In the genomic region with DNA sequence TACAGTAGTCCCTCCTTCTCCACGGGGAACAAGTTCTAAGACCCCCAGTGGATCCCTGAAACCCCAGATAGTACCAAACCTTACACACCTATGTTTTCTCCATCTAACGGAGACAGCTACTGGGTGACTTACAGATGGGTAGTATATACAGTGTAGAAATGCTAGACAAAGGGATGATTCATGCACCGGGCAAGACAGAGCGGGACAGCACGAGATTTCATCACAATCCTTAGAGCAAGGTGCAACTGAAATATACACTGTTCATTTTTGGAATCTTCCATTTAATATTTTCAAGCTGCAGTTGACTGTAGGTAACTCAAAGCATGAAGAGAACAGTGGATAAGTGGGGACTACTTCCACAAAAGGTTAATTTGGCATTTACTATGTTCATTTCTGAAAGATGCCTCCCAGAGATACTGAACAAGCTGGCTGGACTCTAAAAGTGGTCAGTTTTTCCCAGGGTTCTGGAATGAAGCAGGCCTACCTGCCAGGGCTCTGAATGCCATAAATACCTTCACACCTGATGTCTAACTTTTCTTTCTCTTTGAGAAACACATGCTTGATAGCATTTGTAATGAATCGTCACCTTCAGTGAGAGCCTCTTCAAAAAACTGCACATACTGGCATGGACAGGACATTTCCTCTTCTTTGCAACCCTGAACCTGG, we compare ENCODE assay signal across 1 cellular context.
TF ChIP-seq lines count a peak whose summit lies in the region.

No MANE protein-coding gene starts in this region.

TF ChIP-seq in HepG2, 621 proteins besides CTCF, POLR2A, EP300 and RAD21 (continued from another document):
- TF ChIP-seq, protein P1, sequence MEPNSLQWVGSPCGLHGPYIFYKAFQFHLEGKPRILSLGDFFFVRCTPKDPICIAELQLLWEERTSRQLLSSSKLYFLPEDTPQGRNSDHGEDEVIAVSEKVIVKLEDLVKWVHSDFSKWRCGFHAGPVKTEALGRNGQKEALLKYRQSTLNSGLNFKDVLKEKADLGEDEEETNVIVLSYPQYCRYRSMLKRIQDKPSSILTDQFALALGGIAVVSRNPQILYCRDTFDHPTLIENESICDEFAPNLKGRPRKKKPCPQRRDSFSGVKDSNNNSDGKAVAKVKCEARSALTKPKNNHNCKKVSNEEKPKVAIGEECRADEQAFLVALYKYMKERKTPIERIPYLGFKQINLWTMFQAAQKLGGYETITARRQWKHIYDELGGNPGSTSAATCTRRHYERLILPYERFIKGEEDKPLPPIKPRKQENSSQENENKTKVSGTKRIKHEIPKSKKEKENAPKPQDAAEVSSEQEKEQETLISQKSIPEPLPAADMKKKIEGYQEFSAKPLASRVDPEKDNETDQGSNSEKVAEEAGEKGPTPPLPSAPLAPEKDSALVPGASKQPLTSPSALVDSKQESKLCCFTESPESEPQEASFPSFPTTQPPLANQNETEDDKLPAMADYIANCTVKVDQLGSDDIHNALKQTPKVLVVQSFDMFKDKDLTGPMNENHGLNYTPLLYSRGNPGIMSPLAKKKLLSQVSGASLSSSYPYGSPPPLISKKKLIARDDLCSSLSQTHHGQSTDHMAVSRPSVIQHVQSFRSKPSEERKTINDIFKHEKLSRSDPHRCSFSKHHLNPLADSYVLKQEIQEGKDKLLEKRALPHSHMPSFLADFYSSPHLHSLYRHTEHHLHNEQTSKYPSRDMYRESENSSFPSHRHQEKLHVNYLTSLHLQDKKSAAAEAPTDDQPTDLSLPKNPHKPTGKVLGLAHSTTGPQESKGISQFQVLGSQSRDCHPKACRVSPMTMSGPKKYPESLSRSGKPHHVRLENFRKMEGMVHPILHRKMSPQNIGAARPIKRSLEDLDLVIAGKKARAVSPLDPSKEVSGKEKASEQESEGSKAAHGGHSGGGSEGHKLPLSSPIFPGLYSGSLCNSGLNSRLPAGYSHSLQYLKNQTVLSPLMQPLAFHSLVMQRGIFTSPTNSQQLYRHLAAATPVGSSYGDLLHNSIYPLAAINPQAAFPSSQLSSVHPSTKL (CRISPR knock-in tag; IDR thresholded peaks at IDR 0.05) = peak; percentile 70
- TF ChIP-seq BORCS8-MEF2B (CRISPR knock-in tag; IDR thresholded peaks at IDR 0.05) = no peak
- TF ChIP-seq POGZ (CRISPR knock-in tag; IDR thresholded peaks at IDR 0.05) = 0 out of 2 replicates have a peak, but pooled peaks have one; percentile 25
- peak; percentile 57; the same call in 1 of the 2 replicates for TF ChIP-seq ZMYM4 (CRISPR knock-in tag; IDR thresholded peaks at IDR 0.05)
- TF ChIP-seq SALL1 (CRISPR knock-in tag; IDR thresholded peaks at IDR 0.05) = peak; percentile 53; the same call in 1 of the 2 replicates
- TF ChIP-seq SALL2 (CRISPR knock-in tag; IDR thresholded peaks at IDR 0.05) = no peak
- no peak for TF ChIP-seq AHR (CRISPR knock-in tag; IDR thresholded peaks at IDR 0.05)
- TF ChIP-seq TARDBP (CRISPR knock-in tag; IDR thresholded peaks at IDR 0.05) = peak; percentile 52; the same call in 1 of the 2 replicates
- no peak for TF ChIP-seq ZFP36 (IDR thresholded peaks at IDR 0.05; ENCODE audit: borderline replicate concordance, low read depth, low read length, partially characterized antibody)
- 0 out of 2 replicates have a peak, but pooled peaks have one; percentile 37 for TF ChIP-seq ZNF12 (CRISPR knock-in tag; IDR thresholded peaks at IDR 0.05)
- no peak for TF ChIP-seq SSRP1 (CRISPR knock-in tag; IDR thresholded peaks at IDR 0.05)
- peak; percentile 84 for TF ChIP-seq GATAD2A (CRISPR knock-in tag; IDR thresholded peaks at IDR 0.05)
- TF ChIP-seq ZNF841 (CRISPR knock-in tag; IDR thresholded peaks at IDR 0.05; ENCODE audit: borderline replicate concordance) = no peak
- peak; percentile 42; the same call in 1 of the 2 replicates for TF ChIP-seq BHLHE40 (IDR thresholded peaks at IDR 0.05; ENCODE audit: low read length)
- 0 out of 2 replicates have a peak, but pooled peaks have one; percentile 22 for TF ChIP-seq ATF2 (CRISPR knock-in tag; IDR thresholded peaks at IDR 0.05)
